ENCODE assay signal across 28 cellular contexts in genomic region chr3:69669070-69669469, GRCh38.
DNase-seq lines count a peak whose midpoint lies in the region; ATAC-seq and TF ChIP-seq lines count a peak whose summit lies in the region.
"Had no signal": no experiment of that assay in that cellular context is flagged by ENCODE, and none has a peak within 500 bp of the region (broad histone marks: within the 10 kb centered on the region; RNA-seq: fewer than 3 reads in every experiment).

No MANE protein-coding gene starts in this region.

- H3K9me3 ChIP-seq in thyroid gland, result no peaks in the 10 kb centered on the region
- H3K9me3 ChIP-seq: Caco-2, SJCRH30 had no signal

- in situ Hi-C loops in ACHN (cut with HindIII; ENCODE audit: low pct_ligation_motif_present, low pct_unique_long_range_greater_than_20kb, low sequenced_read_pairs), result no loop called here

- H3K36me3 ChIP-seq in thyroid gland, result no peaks in the 10 kb centered on the region
- H3K36me3 ChIP-seq: SJCRH30 had no signal

- WGBS in thyroid gland, 2 donors, result 36 to 38% methylated on average over 3 of the region's 3 CpGs

- no peaks in the 10 kb centered on the region for H3K36me3 Mint-ChIP-seq in chondrocyte (ENCODE audit: low read depth)
- H3K36me3 Mint-ChIP-seq: CD8-positive, alpha-beta T cell had no signal

- peaks cover 10% of the 10 kb centered on the region for H3K9me3 Mint-ChIP-seq in chondrocyte (ENCODE audit: low read depth)
- H3K9me3 Mint-ChIP-seq: CD8-positive, alpha-beta T cell; GM23338 had no signal

- no peak for TF ChIP-seq POLR2A in thyroid gland (IDR thresholded peaks at IDR 0.05)

- peak overlapping the region; percentile 52 for H3K27ac Mint-ChIP-seq in chondrocyte (ENCODE audit: unreplicated experiment)
- H3K27ac Mint-ChIP-seq: B cell; CD8-positive, alpha-beta T cell; GM23338; H9 had no signal

- H3K27ac ChIP-seq in thyroid gland, result peak overlapping the region in 2 of 3 donors; percentile 7 to 48
- H3K27ac ChIP-seq: C4-2B, PC-9, SJCRH30 had no signal

- DNase-seq in LoVo (ENCODE audit: low spot score) (peak; percentile 25), chondrocyte (ENCODE audit: low spot score) (no peak), thyroid gland (no peak), ACHN (no peak), ecto neural progenitor cell (ENCODE audit: low spot score) (no peak), HuH-7 (ENCODE audit: low spot score) (no peak)
- DNase-seq in activated T-cell treated with anti-CD3 and anti-CD28 coated beads, Interleukin-2, amount 50 U/mL, for 1 hour, result no peak
- DNase-seq: Caco-2; CD8-positive, alpha-beta T cell; DMS 273 treated with DMSO at 0.1 percent for 48 hours; DMS79 treated with DMSO at 0.1 percent for 48 hours; H9; Kasumi-1; MM.1S; NCI-H2029; NCI-H446 treated with DMSO at 0.1 percent for 48 hours; NCI-H526; NCI-H82; NK-92 treated with Interleukin-12 subunit alpha and Interleukin-12 subunit beta, amount 100 ng/mL, for 24 hours; SJCRH30 had no signal

- no peak overlapping the region for H3K4me3 Mint-ChIP-seq in chondrocyte (ENCODE audit: unreplicated experiment)
- H3K4me3 Mint-ChIP-seq: B cell; CD8-positive, alpha-beta T cell; GM23338; H9 had no signal

- H3K4me3 ChIP-seq in thyroid gland (replicated peaks in 1 of 3), result no peak overlapping the region
- H3K4me3 ChIP-seq: GM23338, K562, PC-9, SJCRH30 had no signal

- H3K27me3 ChIP-seq in thyroid gland, result no peaks in the 10 kb centered on the region
- H3K27me3 ChIP-seq: SJCRH30 had no signal

- peak; percentile 67 for ATAC-seq in esophagus mucosa
- ATAC-seq: CD8-positive, alpha-beta T cell; GM23338; HepG2; K562; Right ventricle myocardium inferior had no signal

- peaks cover 5% of the 10 kb centered on the region for H3K27me3 Mint-ChIP-seq in chondrocyte (ENCODE audit: low read depth)
- H3K27me3 Mint-ChIP-seq: B cell had no signal

- peaks cover 8 to 18% of the 10 kb centered on the region in 2 donors for H3K4me1 ChIP-seq in thyroid gland
- H3K4me1 ChIP-seq: Caco-2 had no signal

- TF ChIP-seq CTCF in chondrocyte (IDR thresholded peaks at IDR 0.05) (no peak), thyroid gland (IDR thresholded peaks at IDR 0.05) (no peak)

- H3K4me1 Mint-ChIP-seq in chondrocyte (ENCODE audit: low read depth), result peaks cover 38% of the 10 kb centered on the region
- H3K4me1 Mint-ChIP-seq: B cell, GM23338, H9 had no signal

- intact Hi-C loops in thyroid gland (cut with DNase I), result loop anchor here (10.0 kb wide), 1 partner anchor 114 kb away; no protein-coding TSS in a partner anchor
